Comparison of ENCODE assay signal across 8 cellular contexts in the genomic region with DNA sequence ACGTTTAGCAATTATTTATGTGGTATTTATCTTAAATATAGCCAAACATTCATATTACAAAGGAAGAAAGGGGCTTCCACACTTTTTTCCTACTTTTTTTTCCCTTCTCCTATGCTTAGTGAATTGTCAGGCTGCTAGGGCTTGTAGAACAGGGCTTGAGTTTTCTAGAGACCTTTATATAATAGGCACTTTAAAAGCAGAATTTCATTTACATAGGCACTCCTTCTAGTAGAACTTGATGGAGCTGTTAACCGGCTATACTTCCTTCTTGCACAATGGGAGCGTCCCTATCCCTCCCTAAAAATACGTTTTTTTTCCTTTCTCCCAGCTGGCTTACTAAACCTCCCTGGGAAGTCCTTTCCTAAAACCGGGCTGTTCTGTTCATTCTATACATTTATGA. TPM values are rescaled to one million over a fixed set of nuclear protein-coding genes. Genes with fewer than 3 reads are reported as not detected.
DNase-seq lines count a peak whose midpoint lies in the region; ATAC-seq and TF ChIP-seq lines count a peak whose summit lies in the region.

No MANE protein-coding gene starts in this region.

- intact Hi-C loops in uterus (cut with DNase I; ENCODE audit: low total_unique reads) = loop anchor here (2.0 kb wide), 1 partner anchor 83 kb away; no protein-coding TSS in a partner anchor

- in situ Hi-C loops in astrocyte of the cerebellum (cut with HindIII; ENCODE audit: low sequenced_read_pairs) = no loop called here

- no peaks in the 10 kb centered on the region for H3K9me3 Mint-ChIP-seq in stimulated activated naive CD8-positive, alpha-beta T cell treated with anti-CD3 and anti-CD28 coated beads, Interleukin-15, Interleukin-2, amounts not matched to agents 100 ng/mL and 50 ng/mL, for 24 hours

- H3K27ac Mint-ChIP-seq in stimulated activated naive CD8-positive, alpha-beta T cell treated with anti-CD3 and anti-CD28 coated beads, Interleukin-15, Interleukin-2, amounts not matched to agents 100 ng/mL and 50 ng/mL, for 24 hours = peak overlapping the region; percentile 83

- ATAC-seq in stimulated activated naive CD8-positive, alpha-beta T cell treated with anti-CD3 and anti-CD28 coated beads, Interleukin-15, Interleukin-2, amounts not matched to agents 100 U/mL and 50 U/mL, for 24 hours = no peak
- ATAC-seq in lung (ENCODE audit: insufficient read depth, low FRiP score) = no peak
- no peak for ATAC-seq in GM19467 (IDR thresholded peaks at IDR 0.05; ENCODE audit: unreplicated experiment)
- no peak for ATAC-seq in GM18858 (IDR thresholded peaks at IDR 0.05; ENCODE audit: unreplicated experiment)

- no peaks in the 10 kb centered on the region for H3K27me3 Mint-ChIP-seq in stimulated activated naive CD8-positive, alpha-beta T cell treated with anti-CD3 and anti-CD28 coated beads, Interleukin-15, Interleukin-2, amounts not matched to agents 100 ng/mL and 50 ng/mL, for 24 hours

- H3K27me3 ChIP-seq in lung (ENCODE audit: control insufficient read depth, insufficient read depth) = no peaks in the 10 kb centered on the region
- no peaks in the 10 kb centered on the region for H3K27me3 ChIP-seq in uterus

- no peak for DNase-seq in stimulated activated naive CD8-positive, alpha-beta T cell treated with anti-CD3 and anti-CD28 coated beads, Interleukin-15, Interleukin-2, amounts not matched to agents 100 U/mL and 50 U/mL, for 24 hours
- DNase-seq in astrocyte of the cerebellum (ENCODE audit: low read depth) (no peak), lung (ENCODE audit: low spot score) (no peak), uterus (no peak)
- no peak for DNase-seq in activated CD4-positive, CD25-positive, alpha-beta regulatory T cell (lab: John Stamatoyannopoulos, UW)

- H3K4me3 ChIP-seq in astrocyte of the cerebellum (ENCODE audit: low read depth, low read length) = peak overlapping the region; percentile 89
- H3K4me3 ChIP-seq in lung = peak overlapping the region; percentile 36
- H3K4me3 ChIP-seq in uterus = peak overlapping the region; percentile 65 to 67

- TF ChIP-seq CTCF in astrocyte of the cerebellum (IDR thresholded peaks at IDR 0.05; ENCODE audit: low read depth, low read length, missing control alignments) (no peak), lung (IDR thresholded peaks at IDR 0.05; ENCODE audit: control extremely low read depth, extremely low read depth) (no peak), uterus (IDR thresholded peaks at IDR 0.05) (no peak)

- H3K36me3 Mint-ChIP-seq in stimulated activated naive CD8-positive, alpha-beta T cell treated with anti-CD3 and anti-CD28 coated beads, Interleukin-15, Interleukin-2, amounts not matched to agents 100 ng/mL and 50 ng/mL, for 24 hours (ENCODE audit: low read depth) = peaks cover 46% of the 10 kb centered on the region

- H3K4me1 ChIP-seq in lung (ENCODE audit: control insufficient read depth in 2 of 2, insufficient read depth in 2 of 2, low read length in 2 of 2) (peaks cover 5 to 18% of the 10 kb centered on the region in 2 donors), uterus (peaks cover 5 to 17% of the 10 kb centered on the region in 2 donors)

- H3K9me3 ChIP-seq in lung (ENCODE audit: control insufficient read depth in 2 of 2, insufficient read depth in 1 of 2, low read length in 1 of 2) (no peaks in the 10 kb centered on the region), uterus (no peaks in the 10 kb centered on the region)

- peaks cover 61% of the 10 kb centered on the region for H3K4me1 Mint-ChIP-seq in stimulated activated naive CD8-positive, alpha-beta T cell treated with anti-CD3 and anti-CD28 coated beads, Interleukin-15, Interleukin-2, amounts not matched to agents 100 ng/mL and 50 ng/mL, for 24 hours (ENCODE audit: low read depth)

- H3K4me3 Mint-ChIP-seq in stimulated activated naive CD8-positive, alpha-beta T cell treated with anti-CD3 and anti-CD28 coated beads, Interleukin-15, Interleukin-2, amounts not matched to agents 100 ng/mL and 50 ng/mL, for 24 hours = peak overlapping the region; percentile 90

- H3K27ac ChIP-seq in lung (ENCODE audit: low read depth in 1 of 2, low read length in 1 of 2) (peak overlapping the region in 1 of 2 donors; percentile 73), uterus (peak overlapping the region; percentile 98)

- no peak for TF ChIP-seq POLR2A in uterus (IDR thresholded peaks at IDR 0.05)

- 2 to 5% methylated on average over 5 of the region's 5 CpGs for WGBS in lung, 2 donors

- peaks cover 2 to 7% of the 10 kb centered on the region in 2 donors for H3K36me3 ChIP-seq in lung (ENCODE audit: control insufficient read depth in 2 of 2, insufficient read depth in 2 of 2, low read length in 2 of 2)
- no peaks in the 10 kb centered on the region for H3K36me3 ChIP-seq in uterus

RNA-seq across cellular contexts. Expression of a gene that starts 1.1 kb away (rescaled TPM):
- 10 to 100 TPM; 27.3 to 45.4 TPM for total RNA-seq in lung
- polyA plus RNA-seq in lung = 10 to 100 TPM; 14.9 to 33.0 TPM
- 10 to 100 TPM; 19.7 to 54.5 (median 31.0) TPM for total RNA-seq in uterus

RNA-seq across cellular contexts. Expression of a gene that starts 17.3 kb away (rescaled TPM):
- total RNA-seq in lung (10 to 100 TPM in 1 of 2 donors, 1 to 10 TPM in 1; 9.0 to 13.6 TPM), uterus (1 to 10 TPM in 2 of 4 donors, under 1 TPM in 1, not detected in 1; 0.51 to 6.4 (median 1.7) TPM)
- polyA plus RNA-seq in lung = 1 to 10 TPM; 2.9 to 4.8 TPM

Comparison
In these comparisons a context has a peak if more than half of its experiments do, and no peak if none do; other contexts are left out.
1. H3K4me3 ChIP-seq: peak in every context shown above with its lines; median percentile 89 in astrocyte of the cerebellum; 66 in uterus; 36 in lung.